ENCODE assay signal across 17 cellular contexts in genomic region chr11:120304526-120304925, GRCh38. TPM values are rescaled to one million over a fixed set of nuclear protein-coding genes. Genes with fewer than 3 reads are reported as not detected.
DNase-seq lines count a peak whose midpoint lies in the region; FAIRE-seq and TF ChIP-seq lines count a peak whose summit lies in the region.
"Had no signal": no experiment of that assay in that cellular context is flagged by ENCODE, and none has a peak within 500 bp of the region (broad histone marks: within the 10 kb centered on the region; RNA-seq: fewer than 3 reads in every experiment).

No MANE protein-coding gene starts in this region.

- H3K79me2 ChIP-seq in OCI-LY3 (ENCODE audit: low read length) (no peaks in the 10 kb centered on the region), endothelial cell of umbilical vein (ENCODE audit: control insufficient read depth, insufficient read depth, low read length) (no peaks in the 10 kb centered on the region)

- POLR2A ChIA-PET in endothelial cell of umbilical vein (lab: Charles Lee): no interaction called here

- no peak overlapping the region for H3K4me3 Mint-ChIP-seq in endodermal cell
- H3K4me3 Mint-ChIP-seq: central memory CD8-positive, alpha-beta T cell had no signal

- H3K36me3 ChIP-seq in OCI-LY3 (replicated peaks; ENCODE audit: low read depth, low read length) (no peaks in the 10 kb centered on the region), endothelial cell of umbilical vein (ENCODE audit: control insufficient read depth in 2 of 2, extremely low read depth in 1 of 2, insufficient read depth in 2 of 2, low read length in 2 of 2) (no peaks in the 10 kb centered on the region), small intestine (ENCODE audit: control insufficient read depth in 2 of 2, insufficient read depth in 2 of 2, low read length in 2 of 2) (no peaks in the 10 kb centered on the region), endodermal cell (ENCODE audit: control insufficient read depth, insufficient read depth, low read length) (no peaks in the 10 kb centered on the region)
- H3K36me3 ChIP-seq: thyroid gland, WERI-Rb-1 had no signal

- H3K4me1 ChIP-seq in OCI-LY3 (ENCODE audit: low read length) (peaks cover 18% of the 10 kb centered on the region), endothelial cell of umbilical vein (ENCODE audit: control insufficient read depth, extremely low read depth, insufficient read depth, low read length) (peaks cover 6% of the 10 kb centered on the region), small intestine (ENCODE audit: control insufficient read depth in 2 of 2, insufficient read depth in 1 of 2, low read depth in 1 of 2, low read length in 1 of 2) (peaks cover 0 to 4% of the 10 kb centered on the region in 2 donors), endodermal cell (ENCODE audit: control insufficient read depth, insufficient read depth, low read length) (peaks cover 2% of the 10 kb centered on the region)

- H3K27ac Mint-ChIP-seq in endodermal cell: no peak overlapping the region
- H3K27ac Mint-ChIP-seq: IgD-negative memory B cell had no signal

- peaks cover 18% of the 10 kb centered on the region for H3K4me1 Mint-ChIP-seq in endodermal cell
- H3K4me1 Mint-ChIP-seq: central memory CD8-positive, alpha-beta T cell had no signal

- H3K9me3 ChIP-seq in OCI-LY3 (ENCODE audit: insufficient read depth, low read length): no peaks in the 10 kb centered on the region
- no peaks in the 10 kb centered on the region for H3K9me3 ChIP-seq in endothelial cell of umbilical vein (replicated peaks; ENCODE audit: control insufficient read depth, insufficient read depth, low read length)
- H3K9me3 ChIP-seq in small intestine (ENCODE audit: control insufficient read depth, low read depth): no peaks in the 10 kb centered on the region
- H3K9me3 ChIP-seq in endodermal cell (ENCODE audit: control insufficient read depth, low read length): no peaks in the 10 kb centered on the region
- H3K9me3 ChIP-seq: thyroid gland had no signal

- peak overlapping the region; percentile 46 for H3K4me2 ChIP-seq in OCI-LY3 (ENCODE audit: low read length)
- H3K4me2 ChIP-seq in endothelial cell of umbilical vein (ENCODE audit: insufficient read depth, low read length): no peak overlapping the region

- peaks cover 24% of the 10 kb centered on the region for H3K27me3 ChIP-seq in OCI-LY3 (ENCODE audit: low read depth, low read length)
- peaks cover 0 to 3% of the 10 kb centered on the region in 2 experiments for H3K27me3 ChIP-seq in endothelial cell of umbilical vein (ENCODE audit: control insufficient read depth in 2 of 2, insufficient read depth in 2 of 2, low read length in 2 of 2)
- no peaks in the 10 kb centered on the region for H3K27me3 ChIP-seq in small intestine (ENCODE audit: control insufficient read depth in 2 of 2, insufficient read depth in 2 of 2, low read length in 2 of 2)
- no peaks in the 10 kb centered on the region for H3K27me3 ChIP-seq in endodermal cell (ENCODE audit: control insufficient read depth, insufficient read depth, low read length, poor library complexity, severe bottlenecking)
- H3K27me3 ChIP-seq: thyroid gland had no signal

- intact Hi-C loops in endothelial cell of umbilical vein (cut with micrococcal nuclease): no loop called here

- H3K4me3 ChIP-seq in OCI-LY3 (ENCODE audit: low read length): no peak overlapping the region
- H3K4me3 ChIP-seq in endothelial cell of umbilical vein (replicated peaks in 1 of 3; ENCODE audit: insufficient read depth in 1 of 3, low read depth in 1 of 3, low read length in 3 of 3): no peak overlapping the region
- H3K4me3 ChIP-seq in small intestine (ENCODE audit: low read depth in 1 of 2, low read length in 2 of 2): no peak overlapping the region
- H3K4me3 ChIP-seq in endodermal cell (ENCODE audit: low read length): no peak overlapping the region
- H3K4me3 ChIP-seq: thyroid gland had no signal

- H3K27ac ChIP-seq in OCI-LY3 (ENCODE audit: low read length) (no peak overlapping the region), endothelial cell of umbilical vein (ENCODE audit: insufficient read depth, low read depth, low read length) (no peak overlapping the region), small intestine (ENCODE audit: low read depth in 1 of 2, low read length in 1 of 2) (no peak overlapping the region), endodermal cell (ENCODE audit: low read depth, low read length) (no peak overlapping the region)
- H3K27ac ChIP-seq: 22Rv1, thyroid gland, WERI-Rb-1 had no signal

- BruUV-seq in endothelial cell of umbilical vein (replicated peaks; lab: Mats Ljungman, UMichigan): no TSS peak

- CTCF ChIA-PET in endothelial cell of umbilical vein (lab: Charles Lee): interaction anchor here (0.6 to 11.4 kb wide), 14 partner anchors 10 to 197 kb away, joined by 3 to 327 read pairs (median 22); partner anchors contain the start of gene POU2F3

- peaks cover 9% of the 10 kb centered on the region for H3K27me3 Mint-ChIP-seq in endodermal cell (ENCODE audit: insufficient read depth)

- no peak overlapping the region for H3K9ac ChIP-seq in OCI-LY3 (ENCODE audit: low read length)
- H3K9ac ChIP-seq in endothelial cell of umbilical vein (replicated peaks; ENCODE audit: extremely low read depth, insufficient read depth, low read length): no peak overlapping the region
- H3K9ac ChIP-seq in endodermal cell (ENCODE audit: extremely low read depth, low read length, poor library complexity, severe bottlenecking): no peak overlapping the region

- no peaks in the 10 kb centered on the region for H3K9me3 Mint-ChIP-seq in endodermal cell
- H3K9me3 Mint-ChIP-seq: activated naive CD4-positive, alpha-beta T cell treated with anti-CD3 and anti-CD28 coated beads, Interleukin-2, amount 50 U/mL, for 72 hours; central memory CD8-positive, alpha-beta T cell; IgD-negative memory B cell had no signal

- no peak for TF ChIP-seq CTCF in OCI-LY3 (IDR thresholded peaks at IDR 0.05; ENCODE audit: low read depth, low read length)
- TF ChIP-seq CTCF in endothelial cell of umbilical vein (IDR thresholded peaks at IDR 0.05; ENCODE audit: extremely low read depth in 1 of 2, insufficient read depth in 1 of 2, low read depth in 1 of 2, low read length in 2 of 2): no peak
- no peak for TF ChIP-seq CTCF in endodermal cell (conservative IDR thresholded peaks at IDR 0.05)

- no peak for FAIRE-seq in endothelial cell of umbilical vein (lab: Jason Lieb, UNC)
- FAIRE-seq in small intestine (lab: Jason Lieb, UNC): no peak

- dilution Hi-C loops in endothelial cell of umbilical vein (cut with MboI; ENCODE audit: extremely low pct_ligation_motif_present, low sequenced_read_pairs): no loop called here

- no peak overlapping the region; the same call in 1 of the 2 replicates for H2AFZ ChIP-seq in OCI-LY3 (ENCODE audit: low read depth, low read length)
- H2AFZ ChIP-seq in endothelial cell of umbilical vein (ENCODE audit: low read depth, low read length): no peak overlapping the region

- peak; percentile 40 for DNase-seq in DMS53 (lab: John Stamatoyannopoulos, UW)
- DNase-seq in DMS53 treated with DMSO at 0.1 percent for 48 hours (lab: John Stamatoyannopoulos, UW; ENCODE audit: unreplicated experiment): no peak
- no peak for DNase-seq in endothelial cell of umbilical vein (ENCODE audit: low read depth, low spot score)
- DNase-seq in small intestine: peak; percentile 74
- DNase-seq in effector CD4-positive, alpha-beta T cell: no peak
- no peak for DNase-seq in occipital lobe (lab: John Stamatoyannopoulos, UW)
- no peak for DNase-seq in endodermal cell
- DNase-seq: activated CD8-positive, alpha-beta memory T cell treated with anti-CD3 and anti-CD28 coated beads, Interleukin-2, amount 50 U/mL, for 4 hours; NCI-H2029; NCI-H82; thyroid gland; WERI-Rb-1 had no signal

- TF ChIP-seq POLR2A in endothelial cell of umbilical vein (IDR thresholded peaks at IDR 0.05; ENCODE audit: low read depth, low read length): no peak

- H3K9me1 ChIP-seq in endothelial cell of umbilical vein (replicated peaks; ENCODE audit: control insufficient read depth, extremely low read depth, insufficient read depth, low read length): no peaks in the 10 kb centered on the region

- no peaks in the 10 kb centered on the region for H4K20me1 ChIP-seq in OCI-LY3 (ENCODE audit: insufficient read depth, low read length)
- H4K20me1 ChIP-seq in endothelial cell of umbilical vein (replicated peaks; ENCODE audit: control insufficient read depth, extremely low read depth, insufficient read depth, low read length): no peaks in the 10 kb centered on the region

- H3K36me3 Mint-ChIP-seq in endodermal cell (ENCODE audit: low read depth): no peaks in the 10 kb centered on the region
- H3K36me3 Mint-ChIP-seq: activated naive CD4-positive, alpha-beta T cell treated with anti-CD3 and anti-CD28 coated beads, Interleukin-2, amount 50 U/mL, for 72 hours; IgD-negative memory B cell had no signal

TF ChIP-seq in endothelial cell of umbilical vein, 7 proteins besides CTCF, POLR2A, EP300 and RAD21 (continues in another document):
- no peak for TF ChIP-seq GATA2 (IDR thresholded peaks at IDR 0.05; ENCODE audit: insufficient read depth, insufficient read length, low read depth, low read length)

RNA-seq across cellular contexts. Expression of gene TLCD5, which starts 20.6 kb away (rescaled TPM):
- 6.1 and 6.3 TPM in 2 replicates for total RNA-seq in endothelial cell of umbilical vein
- polyA plus RNA-seq in endothelial cell of umbilical vein: 8.3 and 9.7 TPM in 2 replicates
- 5.7 and 6.1 TPM in 2 replicates for polyA plus RNA-seq in endothelial cell of umbilical vein (2011; cell fraction: cytosol; rRNA removed)
- 11.1 and 16.9 TPM in 2 replicates for polyA plus RNA-seq in endothelial cell of umbilical vein (2011; cell fraction: nucleus; rRNA removed)
- 6.6 and 8.1 TPM in 2 replicates for polyA plus RNA-seq in endothelial cell of umbilical vein (2012)
- 9.5 and 15.5 TPM in 2 replicates for polyA minus RNA-seq in endothelial cell of umbilical vein
- polyA minus RNA-seq in endothelial cell of umbilical vein (2011; cell fraction: cytosol; rRNA and poly(A)+ RNA removed): 3.8 TPM
- 5.4 and 10.4 TPM in 2 replicates for polyA minus RNA-seq in endothelial cell of umbilical vein (2011; cell fraction: nucleus; rRNA and poly(A)+ RNA removed)
- 1 to 10 TPM in 1 of 3 donors, under 1 TPM in 1, not detected in 1; 0.54 to 1.7 TPM for polyA plus RNA-seq in small intestine
- total RNA-seq in occipital lobe: 22.9 TPM
- total RNA-seq in endodermal cell: 10 to 100 TPM; 13.8 to 20.1 TPM
- polyA plus RNA-seq in endodermal cell (2013, experiment 1 of 2): 16.0 TPM
- 15.0 TPM for polyA plus RNA-seq in endodermal cell (2013, experiment 2 of 2)
- polyA plus RNA-seq: IgD-negative memory B cell had no signal

RNA-seq across cellular contexts. Expression of gene ARHGEF12, which starts 31.7 kb away (rescaled TPM):
- 117 and 125 TPM in 2 replicates for total RNA-seq in endothelial cell of umbilical vein
- 14.9 and 20.9 TPM in 2 replicates for polyA plus RNA-seq in endothelial cell of umbilical vein
- 27.0 and 27.4 TPM in 2 replicates for polyA plus RNA-seq in endothelial cell of umbilical vein (2011; cell fraction: cytosol; rRNA removed)
- 58.1 and 68.0 TPM in 2 replicates for polyA plus RNA-seq in endothelial cell of umbilical vein (2011; cell fraction: nucleus; rRNA removed)
- 57.0 and 70.0 TPM in 2 replicates for polyA plus RNA-seq in endothelial cell of umbilical vein (2012)
- 143 and 149 TPM in 2 replicates for polyA minus RNA-seq in endothelial cell of umbilical vein
- polyA minus RNA-seq in endothelial cell of umbilical vein (2011; cell fraction: cytosol; rRNA and poly(A)+ RNA removed): 36.9 TPM
- 185 and 261 TPM in 2 replicates for polyA minus RNA-seq in endothelial cell of umbilical vein (2011; cell fraction: nucleus; rRNA and poly(A)+ RNA removed)
- polyA plus RNA-seq in small intestine: 10 to 100 TPM; 15.1 to 22.3 (median 22.1) TPM
- total RNA-seq in occipital lobe: 235 TPM
- 10 to 100 TPM; 35.3 to 38.7 TPM for total RNA-seq in endodermal cell
- 29.4 TPM for polyA plus RNA-seq in endodermal cell (2013, experiment 1 of 2)
- 30.8 TPM for polyA plus RNA-seq in endodermal cell (2013, experiment 2 of 2)

Comparison
In these comparisons a context has a peak if more than half of its experiments do, and no peak if none do; other contexts are left out.
1. DNase-seq: peak in DMS53 (single experiment) and small intestine (single experiment); none in DMS53 treated with DMSO at 0.1 percent for 48 hours (single experiment), endothelial cell of umbilical vein (single experiment), effector CD4-positive, alpha-beta T cell (single experiment), occipital lobe (single experiment) and endodermal cell (single experiment).